Comparison of ENCODE assay signal across 18 cellular contexts in the genomic region with DNA sequence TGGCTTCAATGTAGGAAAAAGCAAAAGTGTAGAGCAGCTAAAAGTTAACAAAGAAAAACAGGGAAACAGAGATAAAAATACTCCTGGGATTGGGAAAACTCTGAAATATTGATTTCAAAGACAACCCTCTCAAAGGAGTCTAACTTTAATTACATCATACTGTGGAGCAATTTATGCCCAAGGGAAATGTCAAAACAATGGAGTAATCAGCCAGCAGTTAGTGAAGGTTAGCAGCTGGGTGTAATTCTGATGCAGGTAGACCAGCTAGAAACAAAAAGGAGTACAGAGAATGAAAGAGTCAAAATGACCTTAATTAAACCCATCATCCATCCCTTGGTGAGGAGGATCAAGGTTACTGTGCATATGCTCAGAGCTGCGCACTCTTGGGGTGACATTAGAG.
A peak's percentile ranks its signal among the peaks of the same experiment; 100 is the strongest.
DNase-seq lines count a peak whose midpoint lies in the region; ATAC-seq, FAIRE-seq and TF ChIP-seq lines count a peak whose summit lies in the region.
"Had no signal": no experiment of that assay in that cellular context is flagged by ENCODE, and none has a peak within 500 bp of the region (broad histone marks: within the 10 kb centered on the region; RNA-seq: fewer than 3 reads in every experiment).

No MANE protein-coding gene starts in this region.

- no peak for ATAC-seq in HG03108 (IDR thresholded peaks at IDR 0.05; ENCODE audit: unreplicated experiment)
- ATAC-seq: GM23338 had no signal

- no CpG with 5 or more reads among the region's 1 CpG for WGBS in trophoblast cell (ENCODE audit: extremely low coverage, insufficient coverage, insufficient read length)

- no peak overlapping the region for H3K23ac ChIP-seq in trophoblast cell (ENCODE audit: low read length)

- TF ChIP-seq CTCF in bronchial epithelial cell (IDR thresholded peaks at IDR 0.05; ENCODE audit: insufficient read depth, low read length, severe bottlenecking): no peak

- intact Hi-C loops in head of caudate nucleus (cut with DNase I): no loop called here

- no peak overlapping the region for H2BK12ac ChIP-seq in trophoblast cell (ENCODE audit: low read length)

- H3K4ac ChIP-seq in trophoblast cell (ENCODE audit: low read depth, low read length): no peak overlapping the region

- no peak overlapping the region for H3K14ac ChIP-seq in trophoblast cell (ENCODE audit: low read length)

- H3K4me3 ChIP-seq in bronchial epithelial cell (ENCODE audit: low read depth, low read length) (no peak overlapping the region), trophoblast cell (ENCODE audit: low read depth, low read length) (no peak overlapping the region)
- H3K4me3 ChIP-seq: GM23338 had no signal

- H3K36me3 ChIP-seq in bronchial epithelial cell (ENCODE audit: control insufficient read depth, insufficient read depth, low read length) (no peaks in the 10 kb centered on the region), trophoblast cell (ENCODE audit: control insufficient read depth in 1 of 2, insufficient read depth in 2 of 2, low read length in 2 of 2) (no peaks in the 10 kb centered on the region)

- H2BK5ac ChIP-seq in trophoblast cell (ENCODE audit: low read depth, low read length, poor library complexity): no peak overlapping the region

- H3K27me3 ChIP-seq in bronchial epithelial cell (ENCODE audit: control insufficient read depth, insufficient read depth, low read length) (no peaks in the 10 kb centered on the region), trophoblast cell (ENCODE audit: insufficient read depth, low read length) (no peaks in the 10 kb centered on the region)

- no peak overlapping the region for H2BK120ac ChIP-seq in trophoblast cell (ENCODE audit: insufficient read depth, low read length, poor library complexity)

- H3K4me1 ChIP-seq in trophoblast cell (ENCODE audit: control insufficient read depth in 1 of 2, insufficient read depth in 2 of 2, low read length in 2 of 2): no peaks in the 10 kb centered on the region
- H3K4me1 ChIP-seq: Caco-2 had no signal

- H4K91ac ChIP-seq in trophoblast cell (ENCODE audit: low read depth, low read length): no peak overlapping the region

- H3K18ac ChIP-seq in trophoblast cell (ENCODE audit: low read length): no peak overlapping the region

- FAIRE-seq in bronchial epithelial cell (lab: Jason Lieb, UNC): no peak
- FAIRE-seq: G401.6, GM12892, GM19239 had no signal

- no peak overlapping the region for H2AK5ac ChIP-seq in trophoblast cell (ENCODE audit: low read length)

- H4K8ac ChIP-seq in trophoblast cell (ENCODE audit: low read depth, low read length): no peak overlapping the region

- H3K79me1 ChIP-seq in trophoblast cell (ENCODE audit: low read length): no peaks in the 10 kb centered on the region

- H3K9ac ChIP-seq in trophoblast cell (ENCODE audit: low read length): no peak overlapping the region

- no peak overlapping the region for H3K27ac ChIP-seq in trophoblast cell (ENCODE audit: low read depth, low read length)

- no peaks in the 10 kb centered on the region for H3K79me2 ChIP-seq in trophoblast cell (ENCODE audit: control insufficient read depth, insufficient read depth, low read length, poor library complexity)

- peaks cover 5% of the 10 kb centered on the region for H3K9me3 ChIP-seq in trophoblast cell (ENCODE audit: insufficient read depth, low read depth, low read length)
- H3K9me3 ChIP-seq: Caco-2 had no signal

- no peak overlapping the region for H2AFZ ChIP-seq in trophoblast cell (ENCODE audit: insufficient read depth, low read length, poor library complexity)
- H2AFZ ChIP-seq: GM23338 had no signal

- H3K4me2 ChIP-seq in trophoblast cell (ENCODE audit: low read length): no peak overlapping the region
- H3K4me2 ChIP-seq: GM23338 had no signal

- H4K12ac ChIP-seq in trophoblast cell (ENCODE audit: low read depth, low read length): no peak overlapping the region

- peak; percentile 5 for DNase-seq in HCEC 1CT
- DNase-seq in NCI-H460 (ENCODE audit: extremely low read depth, low read depth): peak; percentile 3
- DNase-seq in bronchial epithelial cell (ENCODE audit: low read depth): peak; percentile 30
- peak; percentile 41 to 86 for DNase-seq in trophoblast cell
- no peak for DNase-seq in head of caudate nucleus
- DNase-seq in NCI-H774 (lab: John Stamatoyannopoulos, UW): no peak
- DNase-seq: C1 segment of cervical spinal cord; Caco-2; CD4-positive, alpha-beta memory T cell; DMS153; DND-41; H9; HFFc6 had no signal

Comparison
In these comparisons a context has a peak if more than half of its experiments do, and no peak if none do; other contexts are left out.
1. DNase-seq: peak in HCEC 1CT (single experiment), NCI-H460 (single experiment), bronchial epithelial cell (single experiment) and trophoblast cell (2 of 2); none in head of caudate nucleus (0 of 42) and NCI-H774 (single experiment).